In the genomic region with DNA sequence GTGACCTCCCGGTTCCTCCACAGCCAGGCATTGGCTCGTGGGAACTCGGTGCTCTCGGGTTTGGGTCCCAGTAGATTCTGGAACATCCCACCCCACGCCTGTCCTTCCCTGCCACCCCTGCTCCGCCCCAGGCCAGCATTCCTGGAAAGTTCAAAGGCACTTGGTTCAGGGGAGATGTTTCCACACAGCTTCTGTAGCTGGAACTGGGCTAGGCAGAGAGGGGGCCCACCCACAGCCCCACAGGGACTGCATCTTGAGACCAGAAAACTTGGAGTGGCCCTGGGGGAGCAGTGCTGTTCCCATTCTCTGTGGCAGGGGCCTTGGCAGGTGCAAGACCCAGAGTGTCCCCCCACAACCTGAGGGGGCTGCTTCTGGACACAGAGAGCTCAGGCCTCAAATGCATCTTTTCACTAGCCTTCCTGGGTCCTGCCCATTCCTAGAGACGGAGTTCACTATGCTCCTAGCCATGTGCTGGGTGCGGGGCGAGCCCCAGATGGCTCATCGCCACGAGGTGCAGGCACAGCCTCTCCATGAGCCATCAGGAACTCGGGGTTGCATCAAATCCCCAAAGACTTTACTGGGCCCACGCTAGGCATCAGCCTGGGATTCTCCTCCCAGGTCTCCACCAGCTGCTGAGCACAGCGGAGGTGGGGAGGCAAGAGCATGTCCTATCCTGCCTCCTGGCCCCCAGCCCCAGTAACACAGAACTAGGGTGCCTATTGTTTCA, we compare ENCODE assay signal across 10 cellular contexts.
A peak's percentile ranks its signal among the peaks of the same experiment; 100 is the strongest.
DNase-seq lines count a peak whose midpoint lies in the region; ATAC-seq and TF ChIP-seq lines count a peak whose summit lies in the region.
"Had no signal": no experiment of that assay in that cellular context is flagged by ENCODE, and none has a peak within 500 bp of the region (broad histone marks: within the 10 kb centered on the region; RNA-seq: fewer than 3 reads in every experiment).

No MANE protein-coding gene starts in this region.

- no peaks in the 10 kb centered on the region for H3K27me3 ChIP-seq in liver (ENCODE audit: control insufficient read depth in 4 of 4, insufficient read depth in 4 of 4, low read length in 3 of 4)
- H3K27me3 ChIP-seq in thymus (ENCODE audit: control insufficient read depth, insufficient read depth) = no peaks in the 10 kb centered on the region

- peak overlapping the region; percentile 67 for H3K4me3 Mint-ChIP-seq in activated CD4-positive, alpha-beta T cell treated with anti-CD3 and anti-CD28 coated beads, Interleukin-2, amount 10 ng/mL, durations not matched to agents 7 days and 5 days

- H3K36me3 Mint-ChIP-seq in activated CD4-positive, alpha-beta T cell treated with anti-CD3 and anti-CD28 coated beads, Interleukin-2, amount 10 ng/mL, durations not matched to agents 7 days and 5 days (ENCODE audit: low read depth) = peaks cover 2% of the 10 kb centered on the region
- no peaks in the 10 kb centered on the region for H3K36me3 Mint-ChIP-seq in activated naive CD4-positive, alpha-beta T cell treated with anti-CD3 and anti-CD28 coated beads, Interleukin-2, amount 50 U/mL, for 72 hours

- WGBS in liver = 65% methylated on average over 14 of the region's 14 CpGs
- 95% methylated on average over 14 of the region's 14 CpGs for WGBS in thymus

- H3K27ac Mint-ChIP-seq in activated CD4-positive, alpha-beta T cell treated with anti-CD3 and anti-CD28 coated beads, Interleukin-2, amount 10 ng/mL, durations not matched to agents 7 days and 5 days = peak overlapping the region; percentile 97
- peak overlapping the region; percentile 95 to 98 for H3K27ac Mint-ChIP-seq in activated naive CD4-positive, alpha-beta T cell treated with anti-CD3 and anti-CD28 coated beads, Interleukin-2, amount 50 U/mL, for 72 hours

- H3K4me1 ChIP-seq in liver (ENCODE audit: control insufficient read depth in 4 of 4, insufficient read depth in 4 of 4, low read length in 3 of 4) = peaks cover 42 to 77% (median 66%) of the 10 kb centered on the region in 4 donors
- H3K4me1 ChIP-seq in thymus (ENCODE audit: control insufficient read depth, insufficient read depth, low read length) = peaks cover 46% of the 10 kb centered on the region

- ATAC-seq in activated naive CD4-positive, alpha-beta T cell treated with anti-CD3 and anti-CD28 coated beads, Interleukin-2, amount 50 U/mL, for 72 hours = no peak

- no peak for DNase-seq in activated CD4-positive, alpha-beta T cell treated with anti-CD3 and anti-CD28 coated beads, Interleukin-2, amount 10 ng/mL, durations not matched to agents 7 days and 5 days
- DNase-seq in activated CD4-positive, alpha-beta T cell treated with anti-CD3 and anti-CD28 coated beads, Interleukin-2, amount 50 U/mL, for 48 hours = no peak
- DNase-seq in activated naive CD4-positive, alpha-beta T cell treated with anti-CD3 and anti-CD28 coated beads, Interleukin-2, amount 50 U/mL, for 72 hours (ENCODE audit: low spot score in 2 of 2) = no peak
- DNase-seq in AG08395 (ENCODE audit: low spot score) = no peak
- DNase-seq in effector CD8-positive, alpha-beta T cell (lab: John Stamatoyannopoulos, UW) = no peak
- DNase-seq in stimulated activated CD4-positive, alpha-beta T cell treated with anti-CD3 and anti-CD28 coated beads, Interleukin-2, amount 100 ng/mL, for 24 hours = no peak
- DNase-seq: activated T-cell treated with anti-CD3 and anti-CD28 coated beads, Interleukin-2, amount 50 U/mL, for 1 hour; KG1 had no signal

- no peaks in the 10 kb centered on the region for H3K9me3 Mint-ChIP-seq in activated CD4-positive, alpha-beta T cell treated with anti-CD3 and anti-CD28 coated beads, Interleukin-2, amount 10 ng/mL, durations not matched to agents 7 days and 5 days
- no peaks in the 10 kb centered on the region for H3K9me3 Mint-ChIP-seq in activated naive CD4-positive, alpha-beta T cell treated with anti-CD3 and anti-CD28 coated beads, Interleukin-2, amount 50 U/mL, for 72 hours

- CTCF ChIA-PET in activated CD4-positive, alpha-beta T cell treated with anti-CD3 and anti-CD28 coated beads, Interleukin-2, amount 10 ng/mL, durations not matched to agents 7 days and 5 days (lab: Charles Lee) = interaction anchor here (0.7 to 2.0 kb wide), 5 partner anchors 11 to 412 kb away, joined by 3 to 7 read pairs (median 3); no protein-coding TSS in a partner anchor

- no peak for TF ChIP-seq RAD21 in liver (IDR thresholded peaks at IDR 0.05)

- TF ChIP-seq CTCF in liver (IDR thresholded peaks at IDR 0.05; ENCODE audit: low read depth, low read length, missing input control) = no peak

- H3K36me3 ChIP-seq in liver (ENCODE audit: control insufficient read depth in 4 of 4, insufficient read depth in 3 of 4, low read depth in 1 of 4, low read length in 3 of 4) (no peaks in the 10 kb centered on the region), thymus (ENCODE audit: control insufficient read depth, insufficient read depth) (no peaks in the 10 kb centered on the region)

- H3K27me3 Mint-ChIP-seq in activated CD4-positive, alpha-beta T cell treated with anti-CD3 and anti-CD28 coated beads, Interleukin-2, amount 10 ng/mL, durations not matched to agents 7 days and 5 days = no peaks in the 10 kb centered on the region

- POLR2A ChIA-PET in activated CD4-positive, alpha-beta T cell treated with anti-CD3 and anti-CD28 coated beads, Interleukin-2, amount 10 ng/mL, durations not matched to agents 7 days and 5 days (lab: Charles Lee) = interaction anchor here (0.6 kb wide), 1 partner anchor 10 kb away, joined by 4 read pairs; no protein-coding TSS in a partner anchor

- H3K4me3 ChIP-seq in liver (ENCODE audit: low read depth in 1 of 3, low read length in 3 of 3) (no peak overlapping the region), thymus (ENCODE audit: low read length) (no peak overlapping the region)

- H3K27ac ChIP-seq in liver (ENCODE audit: low read depth in 1 of 2, low read length in 2 of 2) (peak overlapping the region; percentile 87 to 91), thymus (ENCODE audit: low read depth) (peak overlapping the region; percentile 95)

- H3K9ac ChIP-seq in liver (ENCODE audit: low read depth in 1 of 2, low read length in 2 of 2) = no peak overlapping the region

- peaks cover 82% of the 10 kb centered on the region for H3K4me1 Mint-ChIP-seq in activated CD4-positive, alpha-beta T cell treated with anti-CD3 and anti-CD28 coated beads, Interleukin-2, amount 10 ng/mL, durations not matched to agents 7 days and 5 days

- H3K9me3 ChIP-seq in liver (ENCODE audit: control insufficient read depth in 4 of 4, low read length in 3 of 4) (no peaks in the 10 kb centered on the region), thymus (ENCODE audit: control insufficient read depth) (no peaks in the 10 kb centered on the region)

TF ChIP-seq in liver, 16 proteins besides CTCF, POLR2A, EP300 and RAD21:
- TF ChIP-seq RXRA (IDR thresholded peaks at IDR 0.05) = peak; percentile 61 to 69
- no peak for TF ChIP-seq EGR1 (IDR thresholded peaks at IDR 0.05; ENCODE audit: low read depth in 2 of 2)
- no peak for TF ChIP-seq YY1 (IDR thresholded peaks at IDR 0.05)
- peak; percentile 23 to 31 for TF ChIP-seq HNF4A (conservative IDR thresholded peaks at IDR 0.05)
- peak; percentile 50 for TF ChIP-seq SP1 (IDR thresholded peaks at IDR 0.05)
- TF ChIP-seq GABPA (IDR thresholded peaks at IDR 0.05 in 1 of 2, conservative IDR thresholded peaks at IDR 0.05 in 1 of 2) = no peak
- TF ChIP-seq NR2F2 (IDR thresholded peaks at IDR 0.05) = no peak
